In genomic region chr22:47153854-47154542, GRCh38 we compare ENCODE assay signal across 11 cellular contexts.
DNase-seq lines count a peak whose midpoint lies in the region; ATAC-seq, FAIRE-seq and TF ChIP-seq lines count a peak whose summit lies in the region.
"Had no signal": no experiment of that assay in that cellular context is flagged by ENCODE, and none has a peak within 500 bp of the region (broad histone marks: within the 10 kb centered on the region; RNA-seq: fewer than 3 reads in every experiment).

No MANE protein-coding gene starts in this region.

- no peak overlapping the region for H3K4me2 ChIP-seq in HepG2 (ENCODE audit: low read depth, low read length)

- TF ChIP-seq CTCF in NB4 (IDR thresholded peaks at IDR 0.05; ENCODE audit: low read depth, low read length) (no peak), body of pancreas (IDR thresholded peaks at IDR 0.05) (no peak), HepG2 (CRISPR knock-in tag; IDR thresholded peaks at IDR 0.05) (no peak)

- H3K4me1 ChIP-seq in body of pancreas, result peaks cover 40% of the 10 kb centered on the region
- no peaks in the 10 kb centered on the region for H3K4me1 ChIP-seq in HepG2 (ENCODE audit: insufficient read depth, low read length)
- H3K4me1 ChIP-seq: right lobe of liver had no signal

- TF ChIP-seq POLR2A in NB4 (IDR thresholded peaks at IDR 0.05; ENCODE audit: extremely low read depth, insufficient read length) (no peak), body of pancreas (IDR thresholded peaks at IDR 0.05) (no peak), HepG2 (IDR thresholded peaks at IDR 0.05; ENCODE audit: insufficient read depth in 1 of 2, low read depth in 2 of 2, low read length in 2 of 2) (no peak)

- CTCF ChIA-PET in HepG2 (lab: Yijun Ruan, JAX; ENCODE audit: low intra/inter-chr PET ratio, low total read pairs), result no interaction called here

- H4K20me1 ChIP-seq in HepG2 (ENCODE audit: insufficient read depth, low read length), result peaks cover 4% of the 10 kb centered on the region; the same call in 1 of the 2 replicates

- no peaks in the 10 kb centered on the region for H3K9me3 ChIP-seq in body of pancreas
- no peaks in the 10 kb centered on the region for H3K9me3 ChIP-seq in HepG2 (ENCODE audit: low read length)
- H3K9me3 ChIP-seq: right lobe of liver had no signal

- FAIRE-seq in HepG2 (lab: Jason Lieb, UNC), result no peak
- peak; percentile 74 for FAIRE-seq in urothelium cell line (lab: Jason Lieb, UNC)

- POLR2A ChIA-PET in HepG2 (lab: Yijun Ruan, JAX), result no interaction called here

- no peak overlapping the region for H3K9ac ChIP-seq in HepG2 (ENCODE audit: insufficient read depth, low read depth, low read length)

- peak overlapping the region; percentile 52 to 78 (median 64) for H3K27ac ChIP-seq in body of pancreas
- H3K27ac ChIP-seq in HepG2 (ENCODE audit: extremely low read length, insufficient read depth, low read length), result no peak overlapping the region
- H3K27ac ChIP-seq: right lobe of liver had no signal

- H3K27me3 ChIP-seq in body of pancreas, result no peaks in the 10 kb centered on the region
- no peaks in the 10 kb centered on the region for H3K27me3 ChIP-seq in HepG2 (ENCODE audit: control insufficient read depth in 1 of 2, insufficient read depth in 2 of 2, low read length in 2 of 2)
- H3K27me3 ChIP-seq: right lobe of liver had no signal

- TF ChIP-seq EP300 in HepG2 (IDR thresholded peaks at IDR 0.05; ENCODE audit: low read depth in 2 of 2, low read length in 2 of 2) (no peak), HepG2 (CRISPR knock-in tag; IDR thresholded peaks at IDR 0.05; ENCODE audit: borderline replicate concordance) (no peak)

- in situ Hi-C loops in HepG2 (cut with HindIII; ENCODE audit: extremely low pct_ligation_motif_present, low pct_unique_long_range_greater_than_20kb), result no loop called here

- no peaks in the 10 kb centered on the region for H3K79me2 ChIP-seq in HepG2 (ENCODE audit: insufficient read depth, low read length)

- no peak for ATAC-seq in body of pancreas
- ATAC-seq in HepG2, result peak; percentile 12; the same call in 1 of the 3 replicates
- ATAC-seq in GM18520 (IDR thresholded peaks at IDR 0.05; ENCODE audit: unreplicated experiment), result no peak

- TF ChIP-seq RAD21 in HepG2 (CRISPR knock-in tag; IDR thresholded peaks at IDR 0.05), result no peak

- no peak overlapping the region for H3K4me3 ChIP-seq in NB4 (ENCODE audit: low read depth, low read length)
- H3K4me3 ChIP-seq in body of pancreas, result no peak overlapping the region
- H3K4me3 ChIP-seq in HepG2 (replicated peaks in 1 of 3; ENCODE audit: insufficient read depth in 1 of 3, low read depth in 2 of 3, low read length in 3 of 3), result no peak overlapping the region
- H3K4me3 ChIP-seq: lung, right lobe of liver had no signal

- intact Hi-C loops in body of pancreas (cut with DNase I), result loop anchor here (10.0 kb wide), 1 partner anchor 49 kb away; no protein-coding TSS in a partner anchor
- intact Hi-C loops in HepG2 (cut with micrococcal nuclease; ENCODE audit: unreplicated experiment), result no loop called here

- no peaks in the 10 kb centered on the region for H3K36me3 ChIP-seq in body of pancreas (replicated peaks in 1 of 2; ENCODE audit: insufficient read depth in 1 of 2, low read depth in 2 of 2)
- H3K36me3 ChIP-seq in HepG2 (replicated peaks in 1 of 2; ENCODE audit: control insufficient read depth in 1 of 2, insufficient read depth in 2 of 2, low read length in 2 of 2), result peaks cover under 1 to 2% of the 10 kb centered on the region in 2 experiments; a peak in 4 of 5 replicates
- H3K36me3 ChIP-seq: right lobe of liver had no signal

- no TSS peak for BruUV-seq in HepG2 (replicated peaks; lab: Mats Ljungman, UMichigan)

- H2AFZ ChIP-seq in HepG2 (ENCODE audit: low read length), result no peak overlapping the region

- DNase-seq in NB4 (ENCODE audit: low read depth) (peak; percentile 24), body of pancreas (peak in 2 of 4 donors; percentile 35 to 36), HepG2 (ENCODE audit: low spot score) (no peak), urothelium cell line (ENCODE audit: low spot score) (no peak), NCI-H187 (lab: John Stamatoyannopoulos, UW) (no peak)
- no peak for DNase-seq in activated CD4-positive, alpha-beta T cell treated with anti-CD3 and anti-CD28 coated beads, Interleukin-2, amount 50 U/mL, for 48 hours
- DNase-seq: H9, NCI-H1417, right lobe of liver had no signal

- 60 to 61% methylated on average over 23 of the region's 23 CpGs for WGBS in body of pancreas, 2 donors
- 92% methylated on average over 20 of the region's 23 CpGs for WGBS in HepG2 (ENCODE audit: low lambda C conversion rate)

TF ChIP-seq in HepG2, 621 proteins besides CTCF, POLR2A, EP300 and RAD21:
- TF ChIP-seq MTA3 (CRISPR knock-in tag; IDR thresholded peaks at IDR 0.05) (no peak), ZNF282 (IDR thresholded peaks at IDR 0.05; ENCODE audit: partially characterized antibody) (no peak), ZBTB46 (CRISPR knock-in tag; IDR thresholded peaks at IDR 0.05; ENCODE audit: borderline replicate concordance) (no peak), ARNTL (CRISPR knock-in tag; IDR thresholded peaks at IDR 0.05) (no peak), CREB1 (IDR thresholded peaks at IDR 0.05) (no peak), CREB1 (CRISPR knock-in tag; IDR thresholded peaks at IDR 0.05) (no peak), ELF1 (CRISPR knock-in tag; IDR thresholded peaks at IDR 0.05) (no peak), ZFP91 (CRISPR knock-in tag; IDR thresholded peaks at IDR 0.05; ENCODE audit: borderline replicate concordance) (no peak), MBD4 (IDR thresholded peaks at IDR 0.05; ENCODE audit: borderline replicate concordance, low read length) (no peak), ZNF276 (CRISPR knock-in tag; IDR thresholded peaks at IDR 0.05; ENCODE audit: low read depth) (no peak), KLF9 (CRISPR knock-in tag; IDR thresholded peaks at IDR 0.05; ENCODE audit: low read depth) (no peak)
